Comparison of ENCODE assay signal across 27 cellular contexts in the genomic region with DNA sequence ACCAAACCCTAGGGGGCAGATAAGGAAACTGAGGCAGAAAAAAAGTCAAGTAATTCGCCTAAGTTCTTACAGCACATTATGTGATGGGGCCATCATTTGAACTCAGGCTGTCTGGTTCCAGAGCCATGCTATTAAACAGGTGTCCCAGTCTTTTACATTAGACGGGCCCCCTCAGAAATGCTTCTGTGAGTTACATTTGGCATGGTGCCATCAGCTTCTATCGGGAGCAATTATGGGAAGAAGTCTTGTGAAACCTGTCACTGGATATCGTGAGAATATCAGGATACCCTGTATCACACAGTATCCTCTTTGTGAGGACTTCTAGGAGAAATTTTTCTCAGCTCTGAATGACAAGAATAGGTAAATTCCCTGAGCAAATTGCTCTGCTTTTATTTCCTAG.
"Had no signal": no experiment of that assay in that cellular context is flagged by ENCODE, and none has a peak within 500 bp of the region (broad histone marks: within the 10 kb centered on the region; RNA-seq: fewer than 3 reads in every experiment).

No MANE protein-coding gene starts in this region.

- H3K4me3 Mint-ChIP-seq: activated CD8-positive, alpha-beta T cell treated with anti-CD3 and anti-CD28 coated beads, Interleukin-2, amount 10 ng/mL, durations not matched to agents 7 days and 5 days; activated naive CD4-positive, alpha-beta T cell treated with anti-CD3 and anti-CD28 coated beads, Interleukin-2, amount 50 U/mL, for 24 hours; activated T-helper 1 cell treated with anti-CD3 and anti-CD28 coated beads, Interleukin-12 subunit alpha, Interleukin-12 subunit beta, Interleukin-2, Interleukin-4 antibody, amounts not matched to agents 30 ng/mL and 10 ng/mL and 1 ng/mL, durations not matched to agents 14 hours and 24 hours and 36 hours; T-helper 1 cell treated with Interleukin-12 subunit alpha and Interleukin-12 subunit beta and Interleukin-4 antibody, amounts not matched to agents 30 μg/mL and 1 μg/mL, for 36 hours had no signal

- H3K27ac Mint-ChIP-seq: activated CD8-positive, alpha-beta T cell treated with anti-CD3 and anti-CD28 coated beads, Interleukin-2, amount 10 ng/mL, durations not matched to agents 7 days and 5 days; activated naive CD4-positive, alpha-beta T cell treated with anti-CD3 and anti-CD28 coated beads, Interleukin-2, amount 50 U/mL, for 24 hours; activated T-helper 1 cell treated with anti-CD3 and anti-CD28 coated beads, Interleukin-12 subunit alpha, Interleukin-12 subunit beta, Interleukin-2, Interleukin-4 antibody, amounts not matched to agents 30 ng/mL and 10 ng/mL and 1 ng/mL, durations not matched to agents 14 hours and 24 hours and 36 hours; T-helper 1 cell treated with Interleukin-12 subunit alpha and Interleukin-12 subunit beta and Interleukin-4 antibody, amounts not matched to agents 30 μg/mL and 1 μg/mL, for 36 hours had no signal

- H3K36me3 ChIP-seq: breast epithelium, colonic mucosa had no signal

- H3K27me3 ChIP-seq: breast epithelium, colonic mucosa had no signal

- H3K9me3 Mint-ChIP-seq: activated naive CD4-positive, alpha-beta T cell treated with anti-CD3 and anti-CD28 coated beads, Interleukin-2, amount 50 U/mL, for 24 hours; activated T-helper 1 cell treated with anti-CD3 and anti-CD28 coated beads, Interleukin-12 subunit alpha, Interleukin-12 subunit beta, Interleukin-2, Interleukin-4 antibody, amounts not matched to agents 30 ng/mL and 10 ng/mL and 1 ng/mL, durations not matched to agents 14 hours and 24 hours and 36 hours; T-helper 1 cell treated with Interleukin-12 subunit alpha and Interleukin-12 subunit beta and Interleukin-4 antibody, amounts not matched to agents 30 μg/mL and 1 μg/mL, for 36 hours had no signal

- H3K4me1 ChIP-seq: breast epithelium had no signal

- H3K9me3 ChIP-seq: breast epithelium, colonic mucosa had no signal

- H3K4me3 ChIP-seq: breast epithelium, colonic mucosa, SK-N-MC had no signal

- H3K27me3 Mint-ChIP-seq: activated naive CD4-positive, alpha-beta T cell treated with anti-CD3 and anti-CD28 coated beads, Interleukin-2, amount 50 U/mL, for 24 hours had no signal

- ATAC-seq: activated CD8-positive, alpha-beta T cell treated with anti-CD3 and anti-CD28 coated beads, Interleukin-2, amount 10 ng/mL, durations not matched to agents 7 days and 5 days had no signal

- DNase-seq: activated CD4-positive, alpha-beta T cell treated with anti-CD3 and anti-CD28 coated beads for 48 hours; activated CD4-positive, alpha-beta T cell treated with anti-CD3 and anti-CD28 coated beads, Interleukin-2, amount 50 U/mL, for 4 hours; activated CD4-positive, CD25-positive, alpha-beta regulatory T cell treated with anti-CD3 and anti-CD28 coated beads, Interleukin-2, amount 50 U/mL, for 72 hours; activated CD8-positive, alpha-beta memory T cell treated with anti-CD3 and anti-CD28 coated beads, Interleukin-2, amount 50 U/mL, for 48 hours; activated CD8-positive, alpha-beta T cell treated with anti-CD3 and anti-CD28 coated beads, Interleukin-2, amount 10 ng/mL, durations not matched to agents 7 days and 5 days; activated effector memory CD4-positive, alpha-beta T cell treated with Interleukin-2 at 50 U/mL for 16 hours; activated naive CD4-positive, alpha-beta T cell; activated T-cell treated with anti-CD3 and anti-CD28 coated beads, Interleukin-2, amount 50 U/mL, for 1 hour; aorta; caudate nucleus; colonic mucosa; dermis blood vessel endothelial cell; Karpas-422; MM.1S; NCI-H146; NCI-H187 treated with DMSO at 0.1 percent for 48 hours; NCI-H2081 treated with DMSO at 0.1 percent for 48 hours; NCI-H2227 treated with DMSO at 0.1 percent for 48 hours; NCI-H510A; NCI-H526 treated with DMSO at 0.1 percent for 48 hours; SIG-M5; SW 1271 had no signal

- H3K4me1 Mint-ChIP-seq: activated naive CD4-positive, alpha-beta T cell treated with anti-CD3 and anti-CD28 coated beads, Interleukin-2, amount 50 U/mL, for 24 hours had no signal
